ENCODE assay signal across 19 cellular contexts in the genomic region with DNA sequence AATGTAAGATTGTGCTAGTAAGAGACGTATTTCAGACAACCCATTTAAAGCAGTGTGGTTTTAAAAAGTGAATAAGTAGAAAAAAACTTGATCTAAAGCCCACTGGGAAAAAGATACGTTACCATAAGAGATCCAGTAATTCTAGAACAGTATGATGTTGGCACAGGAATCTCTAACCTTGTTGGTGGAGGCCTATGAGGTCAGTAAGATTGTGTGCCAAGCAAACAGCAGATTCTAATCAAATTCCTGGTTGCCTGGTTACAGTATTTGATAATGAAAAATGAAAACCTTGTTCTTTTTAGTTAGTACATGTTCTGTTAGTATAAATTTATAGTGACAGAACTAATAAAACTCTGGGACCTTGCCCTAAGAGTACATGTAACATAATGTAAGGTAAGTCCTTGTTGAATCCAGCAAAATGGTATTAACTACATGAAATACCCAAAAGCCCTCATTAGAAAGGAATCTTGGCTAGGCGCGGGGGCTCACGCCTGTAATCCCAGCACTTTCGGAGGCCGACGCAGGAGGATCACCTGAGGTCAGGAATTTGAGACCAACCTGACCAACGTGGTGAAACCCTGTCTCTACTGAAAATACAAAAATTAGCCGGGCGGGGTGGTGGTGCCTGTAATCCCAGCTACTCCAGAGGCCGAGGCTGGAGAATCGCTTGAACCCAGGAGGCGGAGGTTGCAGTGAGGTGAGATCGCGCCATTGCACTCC. TPM values are rescaled to one million over a fixed set of nuclear protein-coding genes. Genes with fewer than 3 reads are reported as not detected.
DNase-seq lines count a peak whose midpoint lies in the region; ATAC-seq and TF ChIP-seq lines count a peak whose summit lies in the region.
"Had no signal": no experiment of that assay in that cellular context is flagged by ENCODE, and none has a peak within 500 bp of the region (broad histone marks: within the 10 kb centered on the region; RNA-seq: fewer than 3 reads in every experiment).

No MANE protein-coding gene starts in this region.

- H3K9me3 ChIP-seq in body of pancreas, result no peaks in the 10 kb centered on the region
- no peaks in the 10 kb centered on the region for H3K9me3 ChIP-seq in mucosa of descending colon

- WGBS in body of pancreas, 2 donors, result 64 to 71% methylated on average over 16 of the region's 16 CpGs

- peak in 1 of 3 donors; percentile 26 for TF ChIP-seq POLR2A in body of pancreas (IDR thresholded peaks at IDR 0.05)

- peak overlapping the region; percentile 10 to 87 (median 80) for H3K27ac ChIP-seq in body of pancreas
- H3K27ac ChIP-seq: KMS-11 had no signal

- no peaks in the 10 kb centered on the region for H3K36me3 ChIP-seq in body of pancreas (replicated peaks in 1 of 2; ENCODE audit: insufficient read depth in 1 of 2, low read depth in 2 of 2)
- H3K36me3 ChIP-seq in mucosa of descending colon (ENCODE audit: low read depth), result no peaks in the 10 kb centered on the region

- ATAC-seq in body of pancreas (peak; percentile 100), mucosa of descending colon (peak; percentile 70), HG03442 (IDR thresholded peaks at IDR 0.05; ENCODE audit: unreplicated experiment) (no peak)
- ATAC-seq: activated naive CD8-positive, alpha-beta T cell treated with anti-CD3 and anti-CD28 coated beads, Interleukin-2, amount 50 U/mL, for 24 hours; activated T-helper 17 cell treated with anti-CD3 and anti-CD28 coated beads, Interleukin-2, amount 50 U/mL, for 72 hours; sciatic nerve had no signal

- H3K4me1 ChIP-seq in body of pancreas (peaks cover 18% of the 10 kb centered on the region), mucosa of descending colon (ENCODE audit: low read depth) (peaks cover 4% of the 10 kb centered on the region)

- H3K4me3 ChIP-seq in AG10803 (ENCODE audit: low read length), result no peak overlapping the region
- no peak overlapping the region for H3K4me3 ChIP-seq in body of pancreas
- H3K4me3 ChIP-seq in mucosa of descending colon, result no peak overlapping the region

- intact Hi-C loops in body of pancreas (cut with DNase I), result no loop called here
- intact Hi-C loops in mucosa of descending colon (cut with DNase I, micrococcal nuclease), result no loop called here

- no peak for TF ChIP-seq CTCF in AG10803 (conservative IDR thresholded peaks at IDR 0.05; ENCODE audit: low read length)
- no peak for TF ChIP-seq CTCF in body of pancreas (IDR thresholded peaks at IDR 0.05)
- TF ChIP-seq CTCF in mucosa of descending colon (IDR thresholded peaks at IDR 0.05), result no peak

- no peaks in the 10 kb centered on the region for H3K27me3 ChIP-seq in body of pancreas

- DNase-seq in AG10803 (ENCODE audit: low read depth) (peak; percentile 20), NCI-H2196 treated with DMSO at 0.1 percent for 48 hours (lab: John Stamatoyannopoulos, UW; ENCODE audit: unreplicated experiment) (peak; percentile 11), body of pancreas (peak; percentile 51 to 85 (median 56)), mucosa of descending colon (no peak), retina (no peak), NCI-H1048 (lab: John Stamatoyannopoulos, UW) (no peak)
- DNase-seq in stimulated activated CD4-positive, alpha-beta T cell treated with anti-CD3 and anti-CD28 coated beads, Interleukin-15, amount 100 ng/mL, for 24 hours, result no peak
- DNase-seq: activated CD4-positive, alpha-beta T cell treated with anti-CD3 and anti-CD28 coated beads, Interleukin-2, amount 10 ng/mL, durations not matched to agents 24 days and 14 days; activated naive CD8-positive, alpha-beta T cell treated with anti-CD3 and anti-CD28 coated beads, Interleukin-2, amount 50 U/mL, for 24 hours; CD4-positive, alpha-beta T cell; GOT3; NCI-H1105; NCI-H524 treated with DMSO at 0.1 percent for 48 hours; occipital lobe; Right ventricle myocardium superior had no signal

RNA-seq across cellular contexts. Expression of a gene that starts 33.2 kb away (rescaled TPM):
- total RNA-seq in body of pancreas, result 10 to 100 TPM; 40.0 to 64.9 TPM
- total RNA-seq in mucosa of descending colon, result 10 to 100 TPM; 34.7 to 60.0 (median 51.0) TPM

RNA-seq across cellular contexts. Expression of a gene that starts 49.3 kb away (rescaled TPM):
- 10 to 100 TPM in 1 of 2 donors, 1 to 10 TPM in 1; 7.5 to 29.7 TPM for total RNA-seq in body of pancreas
- total RNA-seq in mucosa of descending colon, result 10 to 100 TPM in 1 of 3 donors, 1 to 10 TPM in 2; 5.8 to 11.4 (median 9.2) TPM

Comparison
In these comparisons a context has a peak if more than half of its experiments do, and no peak if none do; other contexts are left out.
1. DNase-seq: peak in AG10803 (single experiment), NCI-H2196 treated with DMSO at 0.1 percent for 48 hours (single experiment) and body of pancreas (4 of 4); none in mucosa of descending colon (0 of 3), retina (single experiment), NCI-H1048 (single experiment) and stimulated activated CD4-positive, alpha-beta T cell treated with anti-CD3 and anti-CD28 coated beads, Interleukin-15, amount 100 ng/mL, for 24 hours (single experiment).